Comparison of ENCODE assay signal across 8 cellular contexts in the genomic region with DNA sequence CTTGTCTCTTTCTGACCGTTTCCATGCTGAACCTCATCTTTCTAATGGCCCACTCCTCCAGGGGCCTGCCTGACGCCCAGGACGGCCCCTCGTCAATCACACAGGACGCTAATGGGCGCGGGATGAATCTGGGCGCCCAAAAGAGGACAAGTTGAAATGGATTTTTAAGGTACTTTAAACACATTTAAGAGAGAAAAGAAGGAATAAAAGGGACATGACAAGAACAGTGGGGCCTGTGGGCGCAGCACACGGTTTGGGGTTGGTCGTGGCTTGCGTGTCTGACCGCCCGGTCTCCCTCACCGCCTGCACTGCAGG. TPM values are rescaled to one million over a fixed set of nuclear protein-coding genes. Genes with fewer than 3 reads are reported as not detected.
DNase-seq lines count a peak whose midpoint lies in the region; TF ChIP-seq lines count a peak whose summit lies in the region.

No MANE protein-coding gene starts in this region.

- H3K4me3 ChIP-seq in WERI-Rb-1 (ENCODE audit: low read depth, low read length) (peak overlapping the region; percentile 67), iPS DF 6.9 (ENCODE audit: low read length) (peak overlapping the region; percentile 37; the same call in 1 of the 2 replicates), stomach (peak overlapping the region; percentile 72 to 94 (median 84))

- peaks cover 3% of the 10 kb centered on the region; the same call in 1 of the 2 replicates for H3K36me3 ChIP-seq in WERI-Rb-1
- H3K36me3 ChIP-seq in iPS DF 6.9 (ENCODE audit: control insufficient read depth, insufficient read depth, low read length) = no peaks in the 10 kb centered on the region
- H3K36me3 ChIP-seq in stomach = no peaks in the 10 kb centered on the region

- intact Hi-C loops in stomach (cut with DNase I; ENCODE audit: low total_unique reads) = no loop called here

- H3K27me3 Mint-ChIP-seq in T-helper 2 cell treated with Interferon-gamma antibody and Interleukin-4, amounts not matched to agents 5 μg/mL and 100 μg/mL, for 36 hours (ENCODE audit: low read depth) = no peaks in the 10 kb centered on the region

- H3K4me1 ChIP-seq in iPS DF 6.9 (ENCODE audit: control insufficient read depth, insufficient read depth, low read length) (peaks cover 2% of the 10 kb centered on the region; the same call in 1 of the 2 replicates), stomach (peaks cover 25 to 44% (median 37%) of the 10 kb centered on the region in 4 donors)

- DNase-seq in T-helper 2 cell treated with Interferon-gamma antibody and Interleukin-4, amounts not matched to agents 5 μg/mL and 100 μg/mL, for 36 hours (ENCODE audit: low spot score) = no peak
- DNase-seq in T-helper 2 cell (no peak), WERI-Rb-1 (no peak), iPS DF 6.9 (ENCODE audit: low read depth, low spot score) (no peak), stomach (no peak), middle frontal gyrus (ENCODE audit: extremely low spot score, low spot score) (no peak), NCI-H69 (lab: John Stamatoyannopoulos, UW) (no peak), NAMALWA (ENCODE audit: low spot score) (no peak)

- H3K4me1 Mint-ChIP-seq in T-helper 2 cell treated with Interferon-gamma antibody and Interleukin-4, amounts not matched to agents 5 μg/mL and 100 μg/mL, for 36 hours (ENCODE audit: low read depth) = peaks cover 33% of the 10 kb centered on the region

- no peak for TF ChIP-seq EP300 in stomach (IDR thresholded peaks at IDR 0.05)

- H3K9me3 ChIP-seq in WERI-Rb-1 (ENCODE audit: severe bottlenecking) (peaks cover 12% of the 10 kb centered on the region), iPS DF 6.9 (ENCODE audit: control insufficient read depth, insufficient read depth, low read length) (0 out of 2 replicates have a peak, but pooled peaks cover 3% of the 10 kb centered on the region), stomach (peaks cover 0 to 22% (median 17%) of the 10 kb centered on the region in 4 donors)

- peaks cover 20% of the 10 kb centered on the region for H3K9me3 Mint-ChIP-seq in T-helper 2 cell treated with Interferon-gamma antibody and Interleukin-4, amounts not matched to agents 5 μg/mL and 100 μg/mL, for 36 hours

- peak overlapping the region; percentile 62 for H3K27ac Mint-ChIP-seq in T-helper 2 cell treated with Interferon-gamma antibody and Interleukin-4, amounts not matched to agents 5 μg/mL and 100 μg/mL, for 36 hours

- no peak for TF ChIP-seq POLR2A in stomach (IDR thresholded peaks at IDR 0.05)

- no peak for TF ChIP-seq CTCF in WERI-Rb-1 (IDR thresholded peaks at IDR 0.05; ENCODE audit: low read depth, low read length)
- no peak for TF ChIP-seq CTCF in stomach (IDR thresholded peaks at IDR 0.05)

- H3K4me3 Mint-ChIP-seq in T-helper 2 cell treated with Interferon-gamma antibody and Interleukin-4, amounts not matched to agents 5 μg/mL and 100 μg/mL, for 36 hours = peak overlapping the region; percentile 82

- H3K36me3 Mint-ChIP-seq in T-helper 2 cell treated with Interferon-gamma antibody and Interleukin-4, amounts not matched to agents 5 μg/mL and 100 μg/mL, for 36 hours (ENCODE audit: low read depth) = peaks cover 32% of the 10 kb centered on the region

- WGBS in iPS DF 6.9 (ENCODE audit: insufficient coverage, insufficient read length) = no CpG with 5 or more reads among the region's 15 CpGs
- WGBS in stomach, 5 donors = 2 to 7% (median 5%) methylated on average over 15 of the region's 15 CpGs

- H3K27ac ChIP-seq in WERI-Rb-1 = no peak overlapping the region
- no peak overlapping the region for H3K27ac ChIP-seq in iPS DF 6.9 (ENCODE audit: low read length)
- H3K27ac ChIP-seq in stomach = peak overlapping the region; percentile 18 to 85 (median 74)

- H3K27me3 ChIP-seq in WERI-Rb-1 (ENCODE audit: insufficient read depth, low read depth, severe bottlenecking) (no peaks in the 10 kb centered on the region), iPS DF 6.9 (ENCODE audit: control insufficient read depth, insufficient read depth, low read length) (no peaks in the 10 kb centered on the region), stomach (no peaks in the 10 kb centered on the region)

RNA-seq across cellular contexts. Expression of a gene that starts 0.6 kb away (rescaled TPM):
- 10 to 100 TPM in 3 of 5 donors, 1 to 10 TPM in 1, not detected in 1; 6.4 to 87.0 (median 28.8) TPM for total RNA-seq in stomach
- 10 to 100 TPM; 44.9 to 63.1 (median 60.2) TPM for polyA plus RNA-seq in stomach

Comparison
In these comparisons a context has a peak if more than half of its experiments do, and no peak if none do; other contexts are left out.
1. H3K27ac ChIP-seq: peak in stomach (5 of 5); none in WERI-Rb-1 (single experiment) and iPS DF 6.9 (single experiment).
2. Peak in every context shown above with its lines, with median percentiles within 50 percentile points of each other: H3K4me3 ChIP-seq.